ENCODE assay signal across 8 cellular contexts in the genomic region with DNA sequence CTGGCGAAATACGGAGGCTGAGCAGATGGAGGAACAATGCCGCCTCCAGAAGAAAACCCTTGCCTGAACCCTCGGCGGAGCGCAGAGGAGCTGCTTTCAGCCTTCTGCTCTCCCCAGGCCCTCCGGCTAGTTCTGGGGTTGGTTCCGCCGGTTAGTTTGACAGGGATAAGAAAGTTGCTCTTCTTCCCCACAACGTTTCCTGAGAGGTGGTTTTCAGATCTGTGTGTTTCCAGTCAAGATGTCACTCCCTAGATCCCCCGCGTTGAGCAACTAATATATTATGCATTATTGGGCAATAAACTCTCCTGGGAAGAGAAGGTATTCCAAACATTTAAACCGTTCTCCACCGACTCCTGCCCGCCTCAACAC. TPM values are rescaled to one million over a fixed set of nuclear protein-coding genes. Genes with fewer than 3 reads are reported as not detected.
DNase-seq lines count a peak whose midpoint lies in the region; ATAC-seq lines count a peak whose summit lies in the region.

No MANE protein-coding gene starts in this region.

- H3K27me3 ChIP-seq in SJCRH30 (no peaks in the 10 kb centered on the region), rectal smooth muscle tissue (ENCODE audit: control insufficient read depth, insufficient read depth, low read length) (no peaks in the 10 kb centered on the region)

- no peaks in the 10 kb centered on the region for H3K9me3 ChIP-seq in SJCRH30 (replicated peaks)

- H3K36me3 Mint-ChIP-seq in activated naive CD4-positive, alpha-beta T cell treated with anti-CD3 and anti-CD28 coated beads, Interleukin-2, amount 10 ng/mL, durations not matched to agents 7 days and 5 days: peaks cover 4% of the 10 kb centered on the region

- CTCF ChIA-PET in activated naive CD4-positive, alpha-beta T cell treated with anti-CD3 and anti-CD28 coated beads, Interleukin-2, amount 10 ng/mL, durations not matched to agents 7 days and 5 days (lab: Charles Lee): no interaction called here

- no peak overlapping the region for H3K4me3 Mint-ChIP-seq in activated naive CD4-positive, alpha-beta T cell treated with anti-CD3 and anti-CD28 coated beads, Interleukin-2, amount 10 ng/mL, durations not matched to agents 7 days and 5 days

- H3K9me3 Mint-ChIP-seq in activated naive CD4-positive, alpha-beta T cell treated with anti-CD3 and anti-CD28 coated beads, Interleukin-2, amount 10 ng/mL, durations not matched to agents 7 days and 5 days: no peaks in the 10 kb centered on the region

- peak overlapping the region; percentile 19 for H3K9ac ChIP-seq in rectal smooth muscle tissue (ENCODE audit: low read length)

- H3K4me1 ChIP-seq in SJCRH30 (no peaks in the 10 kb centered on the region), rectal smooth muscle tissue (ENCODE audit: control insufficient read depth, insufficient read depth, low read length) (peaks cover 3% of the 10 kb centered on the region)

- H3K27me3 Mint-ChIP-seq in activated naive CD4-positive, alpha-beta T cell treated with anti-CD3 and anti-CD28 coated beads, Interleukin-2, amount 10 ng/mL, durations not matched to agents 7 days and 5 days: peaks cover 47% of the 10 kb centered on the region

- no peaks in the 10 kb centered on the region for H3K36me3 ChIP-seq in SJCRH30
- no peaks in the 10 kb centered on the region for H3K36me3 ChIP-seq in rectal smooth muscle tissue (ENCODE audit: control insufficient read depth, insufficient read depth, low read length)

- intact Hi-C loops in cardiac septum (cut with DNase I): loop anchor here (5.0 to 10.0 kb wide), 3 partner anchors 413 to 1044 kb away; no protein-coding TSS in a partner anchor

- H3K4me3 ChIP-seq in SJCRH30 (peak overlapping the region; percentile 78), rectal smooth muscle tissue (ENCODE audit: low read length) (peak overlapping the region; percentile 83)

- peak overlapping the region; percentile 87 for H3K27ac ChIP-seq in SJCRH30
- H3K27ac ChIP-seq in rectal smooth muscle tissue (ENCODE audit: low read depth, low read length): peak overlapping the region; percentile 78

- DNase-seq in GM03348 (ENCODE audit: low spot score) (peak; percentile 28), SJCRH30 (no peak), cardiac septum (ENCODE audit: low spot score) (peak; percentile 78), NCI-H1048 (lab: John Stamatoyannopoulos, UW) (no peak), NCI-H748 (lab: John Stamatoyannopoulos, UW; ENCODE audit: unreplicated experiment) (no peak)
- no peak for DNase-seq in activated naive CD4-positive, alpha-beta T cell treated with anti-CD3 and anti-CD28 coated beads, Interleukin-2, amount 10 ng/mL, durations not matched to agents 7 days and 5 days

- peaks cover 30% of the 10 kb centered on the region for H3K4me1 Mint-ChIP-seq in activated naive CD4-positive, alpha-beta T cell treated with anti-CD3 and anti-CD28 coated beads, Interleukin-2, amount 10 ng/mL, durations not matched to agents 7 days and 5 days

- ATAC-seq in HG03097 (IDR thresholded peaks at IDR 0.05; ENCODE audit: low FRiP score, unreplicated experiment): no peak

- H3K27ac Mint-ChIP-seq in activated naive CD4-positive, alpha-beta T cell treated with anti-CD3 and anti-CD28 coated beads, Interleukin-2, amount 10 ng/mL, durations not matched to agents 7 days and 5 days: no peak overlapping the region

RNA-seq across cellular contexts. Expression of gene NLGN1, which starts 0.6 kb away (rescaled TPM):
- total RNA-seq in SJCRH30 (2014; rRNA removed; shearing (Covaris generic)): 15.6 and 20.7 TPM in 2 replicates
- total RNA-seq in cardiac septum: 18.3 TPM

Comparison
In these comparisons a context has a peak if more than half of its experiments do, and no peak if none do; other contexts are left out.
1. DNase-seq: peak in GM03348 (single experiment) and cardiac septum (single experiment); none in SJCRH30 (0 of 2), NCI-H1048 (single experiment), NCI-H748 (single experiment) and activated naive CD4-positive, alpha-beta T cell treated with anti-CD3 and anti-CD28 coated beads, Interleukin-2, amount 10 ng/mL, durations not matched to agents 7 days and 5 days (single experiment).